ENCODE assay signal across 1 cellular context in genomic region chr10:74822583-74823089, GRCh38.
TF ChIP-seq lines count a peak whose summit lies in the region.

No MANE protein-coding gene starts in this region.

TF ChIP-seq in A549, 52 proteins besides CTCF, POLR2A, EP300 and RAD21:
- TF ChIP-seq REST (IDR thresholded peaks at IDR 0.05) = no peak
- TF ChIP-seq ELK1 (IDR thresholded peaks at IDR 0.05; ENCODE audit: low read depth, low read length) = no peak
- TF ChIP-seq EHMT2 (IDR thresholded peaks at IDR 0.05; ENCODE audit: low read depth) = no peak
- TF ChIP-seq KDM5A (IDR thresholded peaks at IDR 0.05) = no peak
- TF ChIP-seq E2F6 (IDR thresholded peaks at IDR 0.05; ENCODE audit: borderline replicate concordance, low read depth) = no peak
- TF ChIP-seq ZC3H11A (IDR thresholded peaks at IDR 0.05) = no peak
- TF ChIP-seq HMGXB4 (CRISPR knock-in tag; IDR thresholded peaks at IDR 0.05; ENCODE audit: borderline replicate concordance) = no peak
- TF ChIP-seq NFE2L2 (conservative IDR thresholded peaks at IDR 0.05; ENCODE audit: low read length) = no peak
- no peak for TF ChIP-seq JUN (IDR thresholded peaks at IDR 0.05)
- TF ChIP-seq JUNB (IDR thresholded peaks at IDR 0.05) = no peak
- no peak for TF ChIP-seq RNF2 (IDR thresholded peaks at IDR 0.05; ENCODE audit: borderline replicate concordance, low read depth)
- no peak for TF ChIP-seq HOXB5 (CRISPR knock-in tag; IDR thresholded peaks at IDR 0.05)
- no peak for TF ChIP-seq ZFP36 (IDR thresholded peaks at IDR 0.05; ENCODE audit: borderline replicate concordance, partially characterized antibody)
- no peak for TF ChIP-seq CHD4 (IDR thresholded peaks at IDR 0.05; ENCODE audit: borderline replicate concordance)
- no peak for TF ChIP-seq MAFK (IDR thresholded peaks at IDR 0.05; ENCODE audit: partially characterized antibody)
- no peak for TF ChIP-seq HOXB13 (CRISPR knock-in tag; IDR thresholded peaks at IDR 0.05; ENCODE audit: low read depth)
- TF ChIP-seq MYC (IDR thresholded peaks at IDR 0.05; ENCODE audit: borderline replicate concordance, low read length) = no peak
- TF ChIP-seq KDM1A (IDR thresholded peaks at IDR 0.05; ENCODE audit: low read depth) = no peak
- TF ChIP-seq TP53 (CRISPR knock-in tag; IDR thresholded peaks at IDR 0.05) = no peak
- TF ChIP-seq CHD2 (IDR thresholded peaks at IDR 0.05; ENCODE audit: low read length, partially characterized antibody) = no peak
